Comparison of ENCODE assay signal across 11 cellular contexts in genomic region chr7:29255839-29256782, GRCh38.
A peak's percentile ranks its signal among the peaks of the same experiment; 100 is the strongest.
DNase-seq lines count a peak whose midpoint lies in the region; ATAC-seq, FAIRE-seq and TF ChIP-seq lines count a peak whose summit lies in the region.
"Had no signal": no experiment of that assay in that cellular context is flagged by ENCODE, and none has a peak within 500 bp of the region (broad histone marks: within the 10 kb centered on the region; RNA-seq: fewer than 3 reads in every experiment).

No MANE protein-coding gene starts in this region.

- POLR2A ChIA-PET in A549 (lab: Yijun Ruan, JAX) = no interaction called here

- peak overlapping the region; percentile 1; the same call in 1 of the 3 replicates for H3K4me2 ChIP-seq in A549

- no peak for TF ChIP-seq RAD21 in A549 (conservative IDR thresholded peaks at IDR 0.05 in 1 of 2, IDR thresholded peaks at IDR 0.05 in 1 of 2)

- TF ChIP-seq POLR2A in A549 (IDR thresholded peaks at IDR 0.05; ENCODE audit: low read length) (no peak), body of pancreas (IDR thresholded peaks at IDR 0.05) (peak in 1 of 3 donors; percentile 8)

- 24% methylated on average over 6 of the region's 6 CpGs for WGBS in A549 (ENCODE audit: missing lambda C conversion rate)
- WGBS in body of pancreas, 2 donors = 12 to 13% methylated on average over 5 to 6 of the region's 6 CpGs

- H3K9me3 ChIP-seq in A549 = no peaks in the 10 kb centered on the region
- H3K9me3 ChIP-seq in body of pancreas = no peaks in the 10 kb centered on the region

- no peak for DNase-seq in A549 (ENCODE audit: low read depth in 1 of 2, low spot score in 1 of 2)
- peak; percentile 43 for DNase-seq in HT-29 (ENCODE audit: low spot score)
- DNase-seq in body of pancreas = peak in 1 of 4 donors; percentile 37
- DNase-seq in left colon = no peak
- no peak for DNase-seq in GM03348 (ENCODE audit: low spot score)
- no peak for DNase-seq in NCI-H526 (lab: John Stamatoyannopoulos, UW)
- no peak for DNase-seq in DMS114 treated with DMSO at 0.1 percent for 48 hours (lab: John Stamatoyannopoulos, UW; ENCODE audit: unreplicated experiment)
- DNase-seq in activated T-cell treated with anti-CD3 and anti-CD28 coated beads, Interleukin-2, amount 50 U/mL, for 48 hours = no peak
- DNase-seq: GF-D8; SHP77 treated with DMSO at 0.1 percent for 48 hours; stimulated activated naive CD4-positive, alpha-beta T cell had no signal

- TF ChIP-seq CTCF in A549 (IDR thresholded peaks at IDR 0.05) (no peak), body of pancreas (IDR thresholded peaks at IDR 0.05) (peak in 1 of 7 experiments; percentile 8)

- FAIRE-seq in A549 (lab: Jason Lieb, UNC) = no peak

- no peaks in the 10 kb centered on the region for H3K36me3 ChIP-seq in body of pancreas (replicated peaks in 1 of 2; ENCODE audit: insufficient read depth in 1 of 2, low read depth in 2 of 2)

- H3K27ac ChIP-seq in A549 = no peak overlapping the region
- peak overlapping the region; percentile 71 to 82 (median 76) for H3K27ac ChIP-seq in body of pancreas

- H3K27me3 ChIP-seq in body of pancreas = no peaks in the 10 kb centered on the region

- CTCF ChIA-PET in A549 (lab: Yijun Ruan, JAX) = interaction anchor here (1.0 kb wide), 1 partner anchor 66 kb away, joined by 3 read pairs; no protein-coding TSS in a partner anchor

- H3K4me1 ChIP-seq in A549 (no peaks in the 10 kb centered on the region), body of pancreas (peaks cover 47% of the 10 kb centered on the region)

- H3K4me3 ChIP-seq in A549 = no peak overlapping the region
- H3K4me3 ChIP-seq in body of pancreas = no peak overlapping the region

- intact Hi-C loops in body of pancreas (cut with DNase I) (no loop called here), left colon (cut with DNase I, micrococcal nuclease) (no loop called here)

- TF ChIP-seq EP300 in A549 (IDR thresholded peaks at IDR 0.05) = no peak

- ATAC-seq in A549 (no peak), body of pancreas (peak; percentile 93), left colon (peak; percentile 45)

TF ChIP-seq in A549, 52 proteins besides CTCF, POLR2A, EP300 and RAD21:
- TF ChIP-seq JUNB (IDR thresholded peaks at IDR 0.05) (no peak), REST (IDR thresholded peaks at IDR 0.05) (no peak), TP53 (CRISPR knock-in tag; IDR thresholded peaks at IDR 0.05) (no peak), NFE2L2 (conservative IDR thresholded peaks at IDR 0.05; ENCODE audit: low read length) (no peak)

Comparison
In these comparisons a context has a peak if more than half of its experiments do, and no peak if none do; other contexts are left out.
1. ATAC-seq: peak in body of pancreas (single experiment) and left colon (single experiment); none in A549 (0 of 2).
2. H3K27ac ChIP-seq: peak in body of pancreas (4 of 4); none in A549 (0 of 2).